In genomic region chr2:86035883-86036789, GRCh38 we compare ENCODE assay signal across 1 cellular context.
A peak's percentile ranks its signal among the peaks of the same experiment; 100 is the strongest.
TF ChIP-seq lines count a peak whose summit lies in the region.

No MANE protein-coding gene starts in this region.

TF ChIP-seq in GM12878, 131 proteins besides CTCF, POLR2A, EP300 and RAD21 (continued from another document and continues in another):
- TF ChIP-seq, protein P1, sequence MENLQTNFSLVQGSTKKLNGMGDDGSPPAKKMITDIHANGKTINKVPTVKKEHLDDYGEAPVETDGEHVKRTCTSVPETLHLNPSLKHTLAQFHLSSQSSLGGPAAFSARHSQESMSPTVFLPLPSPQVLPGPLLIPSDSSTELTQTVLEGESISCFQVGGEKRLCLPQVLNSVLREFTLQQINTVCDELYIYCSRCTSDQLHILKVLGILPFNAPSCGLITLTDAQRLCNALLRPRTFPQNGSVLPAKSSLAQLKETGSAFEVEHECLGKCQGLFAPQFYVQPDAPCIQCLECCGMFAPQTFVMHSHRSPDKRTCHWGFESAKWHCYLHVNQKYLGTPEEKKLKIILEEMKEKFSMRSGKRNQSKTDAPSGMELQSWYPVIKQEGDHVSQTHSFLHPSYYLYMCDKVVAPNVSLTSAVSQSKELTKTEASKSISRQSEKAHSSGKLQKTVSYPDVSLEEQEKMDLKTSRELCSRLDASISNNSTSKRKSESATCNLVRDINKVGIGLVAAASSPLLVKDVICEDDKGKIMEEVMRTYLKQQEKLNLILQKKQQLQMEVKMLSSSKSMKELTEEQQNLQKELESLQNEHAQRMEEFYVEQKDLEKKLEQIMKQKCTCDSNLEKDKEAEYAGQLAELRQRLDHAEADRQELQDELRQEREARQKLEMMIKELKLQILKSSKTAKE (IDR thresholded peaks at IDR 0.05; ENCODE audit: low read depth, poor library complexity, severe bottlenecking): peak; percentile 63
- TF ChIP-seq BRCA1 (IDR thresholded peaks at IDR 0.05; ENCODE audit: low read depth, low read length): no peak
- TF ChIP-seq DPF2 (IDR thresholded peaks at IDR 0.05): peak; percentile 59
- no peak for TF ChIP-seq HDAC2 (IDR thresholded peaks at IDR 0.05)
- TF ChIP-seq IRF4 (IDR thresholded peaks at IDR 0.05; ENCODE audit: low read depth, low read length): peak; percentile 78
- TF ChIP-seq SUPT20H (IDR thresholded peaks at IDR 0.05; ENCODE audit: borderline replicate concordance, control insufficient read depth, low read depth, low read length): no peak
- TF ChIP-seq YY1 (IDR thresholded peaks at IDR 0.05; ENCODE audit: low read depth, low read length): peak; percentile 78
- peak; percentile 65; the same call in 1 of the 2 replicates for TF ChIP-seq USF2 (IDR thresholded peaks at IDR 0.05; ENCODE audit: borderline replicate concordance, low read depth, low read length)
- TF ChIP-seq BCL3 (IDR thresholded peaks at IDR 0.05; ENCODE audit: borderline replicate concordance, insufficient read depth, low read depth, low read length, poor library complexity, severe bottlenecking): no peak
- peak; percentile 51 for TF ChIP-seq CREM (IDR thresholded peaks at IDR 0.05; ENCODE audit: low read depth)
- peak; percentile 70; the same call in 1 of the 2 replicates for TF ChIP-seq NFIC (IDR thresholded peaks at IDR 0.05; ENCODE audit: low read depth, low read length)
- no peak; the same call in none of the 2 replicates for TF ChIP-seq RCOR1 (conservative IDR thresholded peaks at IDR 0.05; ENCODE audit: low read depth, low read length)
- TF ChIP-seq, protein P2, sequence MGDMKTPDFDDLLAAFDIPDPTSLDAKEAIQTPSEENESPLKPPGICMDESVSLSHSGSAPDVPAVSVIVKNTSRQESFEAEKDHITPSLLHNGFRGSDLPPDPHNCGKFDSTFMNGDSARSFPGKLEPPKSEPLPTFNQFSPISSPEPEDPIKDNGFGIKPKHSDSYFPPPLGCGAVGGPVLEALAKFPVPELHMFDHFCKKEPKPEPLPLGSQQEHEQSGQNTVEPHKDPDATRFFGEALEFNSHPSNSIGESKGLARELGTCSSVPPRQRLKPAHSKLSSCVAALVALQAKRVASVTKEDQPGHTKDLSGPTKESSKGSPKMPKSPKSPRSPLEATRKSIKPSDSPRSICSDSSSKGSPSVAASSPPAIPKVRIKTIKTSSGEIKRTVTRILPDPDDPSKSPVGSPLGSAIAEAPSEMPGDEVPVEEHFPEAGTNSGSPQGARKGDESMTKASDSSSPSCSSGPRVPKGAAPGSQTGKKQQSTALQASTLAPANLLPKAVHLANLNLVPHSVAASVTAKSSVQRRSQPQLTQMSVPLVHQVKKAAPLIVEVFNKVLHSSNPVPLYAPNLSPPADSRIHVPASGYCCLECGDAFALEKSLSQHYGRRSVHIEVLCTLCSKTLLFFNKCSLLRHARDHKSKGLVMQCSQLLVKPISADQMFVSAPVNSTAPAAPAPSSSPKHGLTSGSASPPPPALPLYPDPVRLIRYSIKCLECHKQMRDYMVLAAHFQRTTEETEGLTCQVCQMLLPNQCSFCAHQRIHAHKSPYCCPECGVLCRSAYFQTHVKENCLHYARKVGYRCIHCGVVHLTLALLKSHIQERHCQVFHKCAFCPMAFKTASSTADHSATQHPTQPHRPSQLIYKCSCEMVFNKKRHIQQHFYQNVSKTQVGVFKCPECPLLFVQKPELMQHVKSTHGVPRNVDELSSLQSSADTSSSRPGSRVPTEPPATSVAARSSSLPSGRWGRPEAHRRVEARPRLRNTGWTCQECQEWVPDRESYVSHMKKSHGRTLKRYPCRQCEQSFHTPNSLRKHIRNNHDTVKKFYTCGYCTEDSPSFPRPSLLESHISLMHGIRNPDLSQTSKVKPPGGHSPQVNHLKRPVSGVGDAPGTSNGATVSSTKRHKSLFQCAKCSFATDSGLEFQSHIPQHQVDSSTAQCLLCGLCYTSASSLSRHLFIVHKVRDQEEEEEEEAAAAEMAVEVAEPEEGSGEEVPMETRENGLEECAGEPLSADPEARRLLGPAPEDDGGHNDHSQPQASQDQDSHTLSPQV (IDR thresholded peaks at IDR 0.05): peak; percentile 86
- TF ChIP-seq IKZF2 (IDR thresholded peaks at IDR 0.05): peak; percentile 87 to 90
- TF ChIP-seq SMAD5 (IDR thresholded peaks at IDR 0.05; ENCODE audit: low read depth): no peak
- TF ChIP-seq FOS (IDR thresholded peaks at IDR 0.05; ENCODE audit: borderline replicate concordance, extremely low read depth, insufficient read length): no peak
- no peak for TF ChIP-seq ZZZ3 (IDR thresholded peaks at IDR 0.05; ENCODE audit: control insufficient read depth, insufficient read length, low read depth)
- TF ChIP-seq SREBF1 (IDR thresholded peaks at IDR 0.05; ENCODE audit: low read length): 0 out of 2 replicates have a peak, but pooled peaks have one; percentile 10
- TF ChIP-seq YBX1 (IDR thresholded peaks at IDR 0.05): no peak
- peak; percentile 43; the same call in 1 of the 2 replicates for TF ChIP-seq HSF1 (IDR thresholded peaks at IDR 0.05; ENCODE audit: low read depth, low read length)
- TF ChIP-seq PBX3 (IDR thresholded peaks at IDR 0.05; ENCODE audit: insufficient replicate concordance, low read depth, low read length): no peak
- peak; percentile 36; the same call in 1 of the 2 replicates for TF ChIP-seq BACH1 (IDR thresholded peaks at IDR 0.05; ENCODE audit: borderline replicate concordance)
- peak; percentile 89 for TF ChIP-seq SP1 (IDR thresholded peaks at IDR 0.05; ENCODE audit: low read depth, low read length)
- TF ChIP-seq MYC (IDR thresholded peaks at IDR 0.05; ENCODE audit: insufficient read depth, insufficient read length, insufficient replicate concordance, low read length, severe bottlenecking): no peak
- TF ChIP-seq JUND (IDR thresholded peaks at IDR 0.05; ENCODE audit: low read depth, low read length): peak; percentile 20; the same call in 1 of the 2 replicates
- TF ChIP-seq GATAD2B (conservative IDR thresholded peaks at IDR 0.05; ENCODE audit: low read depth): 0 out of 2 replicates have a peak, but pooled peaks have one; percentile 53
- TF ChIP-seq NFXL1 (IDR thresholded peaks at IDR 0.05; ENCODE audit: borderline replicate concordance): no peak
- TF ChIP-seq STAT3 (IDR thresholded peaks at IDR 0.05; ENCODE audit: low read depth, low read length): no peak
- TF ChIP-seq MEF2A (IDR thresholded peaks at IDR 0.05; ENCODE audit: insufficient read depth, low read depth, low read length): peak; percentile 64; the same call in 1 of the 2 replicates
- TF ChIP-seq POLR2AphosphoS5 (IDR thresholded peaks at IDR 0.05; ENCODE audit: low read length): peak; percentile 68
- TF ChIP-seq HDAC6 (IDR thresholded peaks at IDR 0.05; ENCODE audit: unreplicated experiment): no peak
- TF ChIP-seq ZNF622 (IDR thresholded peaks at IDR 0.05): no peak
- TF ChIP-seq EZH2 (IDR thresholded peaks at IDR 0.05; ENCODE audit: borderline replicate concordance, control insufficient read depth, low read depth, low read length): no peak
- TF ChIP-seq SMAD1 (IDR thresholded peaks at IDR 0.05; ENCODE audit: low read depth, partially characterized antibody): no peak
- 0 out of 4 replicates have a peak, but pooled peaks of 1 of the 2 experiments have one; percentile 18 for TF ChIP-seq SRF (IDR thresholded peaks at IDR 0.05; ENCODE audit: low read depth in 2 of 2, low read length in 2 of 2)
- TF ChIP-seq TCF7 (IDR thresholded peaks at IDR 0.05; ENCODE audit: borderline replicate concordance): no peak
- TF ChIP-seq MXI1 (IDR thresholded peaks at IDR 0.05; ENCODE audit: low read depth, low read length): no peak
- 0 out of 2 replicates have a peak, but pooled peaks have one; percentile 54 for TF ChIP-seq WRNIP1 (IDR thresholded peaks at IDR 0.05; ENCODE audit: borderline replicate concordance, low read depth, low read length)
- TF ChIP-seq, protein P3, sequence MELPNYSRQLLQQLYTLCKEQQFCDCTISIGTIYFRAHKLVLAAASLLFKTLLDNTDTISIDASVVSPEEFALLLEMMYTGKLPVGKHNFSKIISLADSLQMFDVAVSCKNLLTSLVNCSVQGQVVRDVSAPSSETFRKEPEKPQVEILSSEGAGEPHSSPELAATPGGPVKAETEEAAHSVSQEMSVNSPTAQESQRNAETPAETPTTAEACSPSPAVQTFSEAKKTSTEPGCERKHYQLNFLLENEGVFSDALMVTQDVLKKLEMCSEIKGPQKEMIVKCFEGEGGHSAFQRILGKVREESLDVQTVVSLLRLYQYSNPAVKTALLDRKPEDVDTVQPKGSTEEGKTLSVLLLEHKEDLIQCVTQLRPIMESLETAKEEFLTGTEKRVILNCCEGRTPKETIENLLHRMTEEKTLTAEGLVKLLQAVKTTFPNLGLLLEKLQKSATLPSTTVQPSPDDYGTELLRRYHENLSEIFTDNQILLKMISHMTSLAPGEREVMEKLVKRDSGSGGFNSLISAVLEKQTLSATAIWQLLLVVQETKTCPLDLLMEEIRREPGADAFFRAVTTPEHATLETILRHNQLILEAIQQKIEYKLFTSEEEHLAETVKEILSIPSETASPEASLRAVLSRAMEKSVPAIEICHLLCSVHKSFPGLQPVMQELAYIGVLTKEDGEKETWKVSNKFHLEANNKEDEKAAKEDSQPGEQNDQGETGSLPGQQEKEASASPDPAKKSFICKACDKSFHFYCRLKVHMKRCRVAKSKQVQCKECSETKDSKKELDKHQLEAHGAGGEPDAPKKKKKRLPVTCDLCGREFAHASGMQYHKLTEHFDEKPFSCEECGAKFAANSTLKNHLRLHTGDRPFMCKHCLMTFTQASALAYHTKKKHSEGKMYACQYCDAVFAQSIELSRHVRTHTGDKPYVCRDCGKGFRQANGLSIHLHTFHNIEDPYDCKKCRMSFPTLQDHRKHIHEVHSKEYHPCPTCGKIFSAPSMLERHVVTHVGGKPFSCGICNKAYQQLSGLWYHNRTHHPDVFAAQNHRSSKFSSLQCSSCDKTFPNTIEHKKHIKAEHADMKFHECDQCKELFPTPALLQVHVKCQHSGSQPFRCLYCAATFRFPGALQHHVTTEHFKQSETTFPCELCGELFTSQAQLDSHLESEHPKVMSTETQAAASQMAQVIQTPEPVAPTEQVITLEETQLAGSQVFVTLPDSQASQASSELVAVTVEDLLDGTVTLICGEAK (IDR thresholded peaks at IDR 0.05; ENCODE audit: borderline replicate concordance): peak; percentile 19; the same call in 1 of the 2 replicates
- TF ChIP-seq ZBED1 (IDR thresholded peaks at IDR 0.05; ENCODE audit: borderline replicate concordance): no peak
- TF ChIP-seq NR2C1 (IDR thresholded peaks at IDR 0.05): no peak
- TF ChIP-seq TARDBP (IDR thresholded peaks at IDR 0.05; ENCODE audit: borderline replicate concordance): no peak
- no peak for TF ChIP-seq KLF5 (IDR thresholded peaks at IDR 0.05; ENCODE audit: partially characterized antibody)
- no peak for TF ChIP-seq KDM1A (IDR thresholded peaks at IDR 0.05; ENCODE audit: borderline replicate concordance)
- no peak; the same call in 1 of the 2 replicates for TF ChIP-seq ZNF207 (IDR thresholded peaks at IDR 0.05; ENCODE audit: borderline replicate concordance)
- TF ChIP-seq, protein P4, sequence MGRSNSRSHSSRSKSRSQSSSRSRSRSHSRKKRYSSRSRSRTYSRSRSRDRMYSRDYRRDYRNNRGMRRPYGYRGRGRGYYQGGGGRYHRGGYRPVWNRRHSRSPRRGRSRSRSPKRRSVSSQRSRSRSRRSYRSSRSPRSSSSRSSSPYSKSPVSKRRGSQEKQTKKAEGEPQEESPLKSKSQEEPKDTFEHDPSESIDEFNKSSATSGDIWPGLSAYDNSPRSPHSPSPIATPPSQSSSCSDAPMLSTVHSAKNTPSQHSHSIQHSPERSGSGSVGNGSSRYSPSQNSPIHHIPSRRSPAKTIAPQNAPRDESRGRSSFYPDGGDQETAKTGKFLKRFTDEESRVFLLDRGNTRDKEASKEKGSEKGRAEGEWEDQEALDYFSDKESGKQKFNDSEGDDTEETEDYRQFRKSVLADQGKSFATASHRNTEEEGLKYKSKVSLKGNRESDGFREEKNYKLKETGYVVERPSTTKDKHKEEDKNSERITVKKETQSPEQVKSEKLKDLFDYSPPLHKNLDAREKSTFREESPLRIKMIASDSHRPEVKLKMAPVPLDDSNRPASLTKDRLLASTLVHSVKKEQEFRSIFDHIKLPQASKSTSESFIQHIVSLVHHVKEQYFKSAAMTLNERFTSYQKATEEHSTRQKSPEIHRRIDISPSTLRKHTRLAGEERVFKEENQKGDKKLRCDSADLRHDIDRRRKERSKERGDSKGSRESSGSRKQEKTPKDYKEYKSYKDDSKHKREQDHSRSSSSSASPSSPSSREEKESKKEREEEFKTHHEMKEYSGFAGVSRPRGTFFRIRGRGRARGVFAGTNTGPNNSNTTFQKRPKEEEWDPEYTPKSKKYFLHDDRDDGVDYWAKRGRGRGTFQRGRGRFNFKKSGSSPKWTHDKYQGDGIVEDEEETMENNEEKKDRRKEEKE (IDR thresholded peaks at IDR 0.05): no peak
- peak in 1 of 2 experiments; percentile 27; a peak in 1 of 3 replicates for TF ChIP-seq EGR1 (IDR thresholded peaks at IDR 0.05; ENCODE audit: borderline replicate concordance in 1 of 2, low read depth in 2 of 2, low read length in 2 of 2)
